In the genomic region with DNA sequence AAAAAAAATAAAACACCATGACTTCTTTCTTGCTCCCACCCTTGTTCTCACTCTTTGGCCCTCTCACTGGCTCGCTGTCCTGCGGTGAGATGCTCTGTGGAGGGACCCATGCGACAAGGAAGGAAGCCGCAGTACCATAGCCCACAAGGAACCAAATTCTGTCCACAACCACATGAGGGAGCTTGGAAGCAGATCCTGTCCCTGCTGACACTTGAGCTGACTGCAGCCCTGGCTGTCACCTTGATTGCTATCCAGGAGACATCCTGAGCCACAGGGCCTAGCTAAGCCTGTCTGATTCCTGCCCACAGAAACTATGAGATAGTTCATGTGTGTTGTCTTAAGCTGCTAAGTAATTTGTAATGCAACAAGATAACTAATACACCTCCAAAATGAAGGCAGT, we compare ENCODE assay signal across 8 cellular contexts. TPM values are rescaled to one million over a fixed set of nuclear protein-coding genes. Genes with fewer than 3 reads are reported as not detected.
DNase-seq lines count a peak whose midpoint lies in the region; ATAC-seq and TF ChIP-seq lines count a peak whose summit lies in the region.

No MANE protein-coding gene starts in this region.

- H3K4me1 Mint-ChIP-seq in GM23338: peaks cover 16% of the 10 kb centered on the region

- ATAC-seq in GM23338 (peak; percentile 36), HG03196 (IDR thresholded peaks at IDR 0.05; ENCODE audit: unreplicated experiment) (no peak), GM18502 (IDR thresholded peaks at IDR 0.05; ENCODE audit: poor library complexity, unreplicated experiment) (no peak), GM18505 (IDR thresholded peaks at IDR 0.05; ENCODE audit: unreplicated experiment) (no peak)

- H3K9me2 ChIP-seq in GM23338 (ENCODE audit: insufficient read depth): no peaks in the 10 kb centered on the region

- no peaks in the 10 kb centered on the region for H3K79me2 ChIP-seq in GM23338 (replicated peaks; ENCODE audit: insufficient read depth)

- H3K27ac Mint-ChIP-seq in GM23338: no peak overlapping the region

- H3K27ac ChIP-seq in GM23338 (ENCODE audit: low read depth): no peak overlapping the region
- H3K27ac ChIP-seq in cardiac muscle cell: no peak overlapping the region

- H3K9me3 Mint-ChIP-seq in GM23338: no peaks in the 10 kb centered on the region

- H3K36me3 ChIP-seq in GM23338 (ENCODE audit: insufficient read depth): no peaks in the 10 kb centered on the region
- H3K36me3 ChIP-seq in cardiac muscle cell: no peaks in the 10 kb centered on the region

- peaks cover 29% of the 10 kb centered on the region for H3K27me3 ChIP-seq in GM23338 (ENCODE audit: insufficient read depth)
- H3K27me3 ChIP-seq in cardiac muscle cell: peaks cover 37% of the 10 kb centered on the region

- DNase-seq in CD1c-positive myeloid dendritic cell (ENCODE audit: extremely low spot score): peak; percentile 47
- peak; percentile 80 for DNase-seq in GM23338 (ENCODE audit: low spot score)
- DNase-seq in SHP77 (lab: John Stamatoyannopoulos, UW): peak; percentile 61 to 70
- peak in 1 of 2 donors; percentile 36 for DNase-seq in cardiac muscle cell (ENCODE audit: low read depth in 1 of 2, low spot score in 1 of 2)
- peak; percentile 77 for DNase-seq in superior temporal gyrus (ENCODE audit: extremely low spot score)

- H3K4me3 ChIP-seq in GM23338 (no peak overlapping the region), cardiac muscle cell (no peak overlapping the region)

- H3F3A ChIP-seq in GM23338 (replicated peaks; ENCODE audit: low read depth): 0 out of 2 replicates have a peak, but pooled peaks cover 6% of the 10 kb centered on the region

- TF ChIP-seq CTCF in GM23338 (conservative IDR thresholded peaks at IDR 0.05; ENCODE audit: low read depth in 2 of 2): peak; percentile 40 to 83; a peak in 3 of 4 replicates
- peak; percentile 32 for TF ChIP-seq CTCF in cardiac muscle cell (IDR thresholded peaks at IDR 0.05; ENCODE audit: low read depth, low read length)

- no peaks in the 10 kb centered on the region for H3K9me3 ChIP-seq in cardiac muscle cell (ENCODE audit: low read depth)

- H3K4me3 Mint-ChIP-seq in GM23338: no peak overlapping the region; the same call in 2 of the 3 replicates

- H3K27me3 Mint-ChIP-seq in GM23338 (ENCODE audit: insufficient read depth, low read depth, poor library complexity): peaks cover 19% of the 10 kb centered on the region

- peaks cover 4% of the 10 kb centered on the region for H3K4me1 ChIP-seq in GM23338 (ENCODE audit: insufficient read depth)
- peaks cover 1% of the 10 kb centered on the region for H3K4me1 ChIP-seq in cardiac muscle cell (ENCODE audit: low read depth)

- H2AFZ ChIP-seq in GM23338: no peak overlapping the region

- no peak for TF ChIP-seq POLR2A in GM18505 (IDR thresholded peaks at IDR 0.05; ENCODE audit: borderline replicate concordance, extremely low read depth, insufficient read depth, insufficient read length)

- H3K36me3 Mint-ChIP-seq in GM23338 (ENCODE audit: low read depth): no peaks in the 10 kb centered on the region

- H4K20me1 ChIP-seq in GM23338 (replicated peaks; ENCODE audit: insufficient read depth): no peaks in the 10 kb centered on the region

- H3K4me2 ChIP-seq in GM23338: no peak overlapping the region

TF ChIP-seq in GM23338, 12 proteins besides CTCF, POLR2A, EP300 and RAD21 (continues in another document):
- TF ChIP-seq STAT1 (IDR thresholded peaks at IDR 0.05; ENCODE audit: unreplicated experiment) (no peak), JUNB (IDR thresholded peaks at IDR 0.05; ENCODE audit: unreplicated experiment) (no peak), ZNF331 (CRISPR knock-in tag; IDR thresholded peaks at IDR 0.05; ENCODE audit: low read depth) (no peak), EZH2phosphoT487 (IDR thresholded peaks at IDR 0.05; ENCODE audit: unreplicated experiment) (no peak), CREB1 (CRISPR knock-in tag; IDR thresholded peaks at IDR 0.05; ENCODE audit: low read depth) (no peak), EZH2 (IDR thresholded peaks at IDR 0.05; ENCODE audit: low read depth, unreplicated experiment) (no peak), POLR2AphosphoS5 (IDR thresholded peaks at IDR 0.05; ENCODE audit: low read depth) (no peak), ZNF114 (CRISPR knock-in tag; IDR thresholded peaks at IDR 0.05) (no peak), NANOG (IDR thresholded peaks at IDR 0.05; ENCODE audit: borderline replicate concordance) (no peak)
- TF ChIP-seq, protein P1, sequence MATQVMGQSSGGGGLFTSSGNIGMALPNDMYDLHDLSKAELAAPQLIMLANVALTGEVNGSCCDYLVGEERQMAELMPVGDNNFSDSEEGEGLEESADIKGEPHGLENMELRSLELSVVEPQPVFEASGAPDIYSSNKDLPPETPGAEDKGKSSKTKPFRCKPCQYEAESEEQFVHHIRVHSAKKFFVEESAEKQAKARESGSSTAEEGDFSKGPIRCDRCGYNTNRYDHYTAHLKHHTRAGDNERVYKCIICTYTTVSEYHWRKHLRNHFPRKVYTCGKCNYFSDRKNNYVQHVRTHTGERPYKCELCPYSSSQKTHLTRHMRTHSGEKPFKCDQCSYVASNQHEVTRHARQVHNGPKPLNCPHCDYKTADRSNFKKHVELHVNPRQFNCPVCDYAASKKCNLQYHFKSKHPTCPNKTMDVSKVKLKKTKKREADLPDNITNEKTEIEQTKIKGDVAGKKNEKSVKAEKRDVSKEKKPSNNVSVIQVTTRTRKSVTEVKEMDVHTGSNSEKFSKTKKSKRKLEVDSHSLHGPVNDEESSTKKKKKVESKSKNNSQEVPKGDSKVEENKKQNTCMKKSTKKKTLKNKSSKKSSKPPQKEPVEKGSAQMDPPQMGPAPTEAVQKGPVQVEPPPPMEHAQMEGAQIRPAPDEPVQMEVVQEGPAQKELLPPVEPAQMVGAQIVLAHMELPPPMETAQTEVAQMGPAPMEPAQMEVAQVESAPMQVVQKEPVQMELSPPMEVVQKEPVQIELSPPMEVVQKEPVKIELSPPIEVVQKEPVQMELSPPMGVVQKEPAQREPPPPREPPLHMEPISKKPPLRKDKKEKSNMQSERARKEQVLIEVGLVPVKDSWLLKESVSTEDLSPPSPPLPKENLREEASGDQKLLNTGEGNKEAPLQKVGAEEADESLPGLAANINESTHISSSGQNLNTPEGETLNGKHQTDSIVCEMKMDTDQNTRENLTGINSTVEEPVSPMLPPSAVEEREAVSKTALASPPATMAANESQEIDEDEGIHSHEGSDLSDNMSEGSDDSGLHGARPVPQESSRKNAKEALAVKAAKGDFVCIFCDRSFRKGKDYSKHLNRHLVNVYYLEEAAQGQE (IDR thresholded peaks at IDR 0.05; ENCODE audit: unreplicated experiment): no peak
- TF ChIP-seq, protein P2, sequence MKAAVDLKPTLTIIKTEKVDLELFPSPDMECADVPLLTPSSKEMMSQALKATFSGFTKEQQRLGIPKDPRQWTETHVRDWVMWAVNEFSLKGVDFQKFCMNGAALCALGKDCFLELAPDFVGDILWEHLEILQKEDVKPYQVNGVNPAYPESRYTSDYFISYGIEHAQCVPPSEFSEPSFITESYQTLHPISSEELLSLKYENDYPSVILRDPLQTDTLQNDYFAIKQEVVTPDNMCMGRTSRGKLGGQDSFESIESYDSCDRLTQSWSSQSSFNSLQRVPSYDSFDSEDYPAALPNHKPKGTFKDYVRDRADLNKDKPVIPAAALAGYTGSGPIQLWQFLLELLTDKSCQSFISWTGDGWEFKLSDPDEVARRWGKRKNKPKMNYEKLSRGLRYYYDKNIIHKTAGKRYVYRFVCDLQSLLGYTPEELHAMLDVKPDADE (IDR thresholded peaks at IDR 0.05): no peak

RNA-seq across cellular contexts. Expression of a gene that starts 4.8 kb away (rescaled TPM):
- 8.9 and 13.9 TPM in 2 replicates for total RNA-seq in GM23338 (2014; rRNA removed; shearing (Covaris generic))
- polyA plus RNA-seq in GM23338 (2016; fragmentation: Nextera tagmentation; extraction: Ambion mirVana) (243 and 267 TPM in 2 replicates), cardiac muscle cell (1.6 and 2.1 TPM in 2 replicates)
- total RNA-seq in cardiac muscle cell: 0.28 TPM in 1 of 2 replicates, not detected in the other

RNA-seq across cellular contexts. Expression of a gene that starts 14.3 kb away (rescaled TPM):
- not detected in 2 replicates for total RNA-seq in GM23338 (2014; rRNA removed; shearing (Covaris generic))
- polyA plus RNA-seq in GM23338 (2016; fragmentation: Nextera tagmentation; extraction: Ambion mirVana) (not detected in 2 replicates), cardiac muscle cell (1.0 TPM in 1 of 2 replicates, not detected in the other)
- total RNA-seq in cardiac muscle cell: not detected in 2 replicates

RNA-seq across cellular contexts. Expression of a gene that starts 22.0 kb away (rescaled TPM):
- 13.9 and 31.0 TPM in 2 replicates for total RNA-seq in GM23338 (2014; rRNA removed; shearing (Covaris generic))
- 121 and 133 TPM in 2 replicates for polyA plus RNA-seq in GM23338 (2016; fragmentation: Nextera tagmentation; extraction: Ambion mirVana)
- total RNA-seq in cardiac muscle cell: 3.6 and 9.1 TPM in 2 replicates
- 4.5 and 4.7 TPM in 2 replicates for polyA plus RNA-seq in cardiac muscle cell

RNA-seq across cellular contexts. Expression of a gene that starts 28.9 kb away (rescaled TPM):
- 1.1 TPM in 1 of 2 replicates, not detected in the other for total RNA-seq in GM23338 (2014; rRNA removed; shearing (Covaris generic))
- polyA plus RNA-seq in GM23338 (2016; fragmentation: Nextera tagmentation; extraction: Ambion mirVana) (4.7 and 6.1 TPM in 2 replicates), cardiac muscle cell (not detected in 2 replicates)
- not detected in 2 replicates for total RNA-seq in cardiac muscle cell

RNA-seq across cellular contexts. Expression of a gene that starts 34.9 kb away (rescaled TPM):
- total RNA-seq in GM23338 (2014; rRNA removed; shearing (Covaris generic)): not detected in 2 replicates
- polyA plus RNA-seq in GM23338 (2016; fragmentation: Nextera tagmentation; extraction: Ambion mirVana): 1.6 and 2.5 TPM in 2 replicates
- total RNA-seq in cardiac muscle cell: not detected in 2 replicates
- polyA plus RNA-seq in cardiac muscle cell: not detected in 2 replicates
